In genomic region chr3:71725279-71725991, GRCh38 we compare ENCODE assay signal across 8 cellular contexts. TPM values are rescaled to one million over a fixed set of nuclear protein-coding genes. Genes with fewer than 3 reads are reported as not detected.
DNase-seq lines count a peak whose midpoint lies in the region; ATAC-seq and TF ChIP-seq lines count a peak whose summit lies in the region.

EIF4E3 (minus strand) TSS chr3:71725402; CDS start chr3:71725367, 35 bp downstream.

- peaks cover 0 to 1% of the 10 kb centered on the region in 2 donors for H3K36me3 Mint-ChIP-seq in stimulated activated naive B cell treated with anti-CD40 and anti-IgM and Interleukin-4, amounts not matched to agents 10 μg/mL and 1 μg/mL and 100 μg/mL, for 72 hours

- WGBS in lung, 2 donors = 3 to 7% methylated on average over 24 to 77 of the region's 77 CpGs

- DNase-seq in activated CD4-positive, CD25-positive, alpha-beta regulatory T cell treated with anti-CD3 and anti-CD28 coated beads, Interleukin-2, amount 50 U/mL, for 72 hours = peak; percentile 64
- DNase-seq in ecto neural progenitor cell (ENCODE audit: low spot score) (peak; percentile 66), lung (ENCODE audit: low spot score) (no peak), medulla oblongata (ENCODE audit: extremely low spot score) (no peak)
- no peak for DNase-seq in stimulated activated naive B cell treated with anti-CD40 and anti-IgM and Interleukin-4, amounts not matched to agents 10 μg/mL and 1 μg/mL and 100 μg/mL, for 72 hours

- H3K27me3 Mint-ChIP-seq in stimulated activated naive B cell treated with anti-CD40 and anti-IgM and Interleukin-4, amounts not matched to agents 10 μg/mL and 1 μg/mL and 100 μg/mL, for 72 hours = peaks cover 14 to 36% of the 10 kb centered on the region in 2 donors

- no peaks in the 10 kb centered on the region for H3K9me3 Mint-ChIP-seq in stimulated activated naive B cell treated with anti-CD40 and anti-IgM and Interleukin-4, amounts not matched to agents 10 μg/mL and 1 μg/mL and 100 μg/mL, for 72 hours

- peaks cover 59% of the 10 kb centered on the region for H3K27me3 ChIP-seq in ACC112 (ENCODE audit: insufficient read depth, low read length)
- no peaks in the 10 kb centered on the region for H3K27me3 ChIP-seq in lung (ENCODE audit: control insufficient read depth, insufficient read depth)

- H3K36me3 ChIP-seq in ACC112 (ENCODE audit: insufficient read depth, low read length) (no peaks in the 10 kb centered on the region), lung (ENCODE audit: control insufficient read depth in 2 of 2, insufficient read depth in 2 of 2, low read length in 2 of 2) (no peaks in the 10 kb centered on the region)

- no peaks in the 10 kb centered on the region for H3K79me2 ChIP-seq in ACC112 (ENCODE audit: control insufficient read depth, insufficient read depth, low read length, unreplicated experiment)

- no peaks in the 10 kb centered on the region for H3K9me3 ChIP-seq in lung (ENCODE audit: control insufficient read depth in 2 of 2, insufficient read depth in 1 of 2, low read length in 1 of 2)

- peak within 1 kb of the TSS; percentile 62 for H3K27ac Mint-ChIP-seq in stimulated activated naive B cell treated with anti-CD40 and anti-IgM and Interleukin-4, amounts not matched to agents 10 μg/mL and 1 μg/mL and 100 μg/mL, for 72 hours

- peaks cover 3% of the 10 kb centered on the region for H3K4me1 ChIP-seq in ACC112 (ENCODE audit: control insufficient read depth, insufficient read depth, low read length, unreplicated experiment)
- peaks cover 3 to 5% of the 10 kb centered on the region in 2 donors for H3K4me1 ChIP-seq in lung (ENCODE audit: control insufficient read depth in 2 of 2, insufficient read depth in 2 of 2, low read length in 2 of 2)

- peak within 1 kb of the TSS; percentile 84 for H2AFZ ChIP-seq in ACC112 (ENCODE audit: low read length, unreplicated experiment)

- H3K4me1 Mint-ChIP-seq in stimulated activated naive B cell treated with anti-CD40 and anti-IgM and Interleukin-4, amounts not matched to agents 10 μg/mL and 1 μg/mL and 100 μg/mL, for 72 hours = peaks cover 23 to 34% of the 10 kb centered on the region in 2 donors

- no peak for TF ChIP-seq CTCF in lung (IDR thresholded peaks at IDR 0.05; ENCODE audit: control extremely low read depth, extremely low read depth)

- H3K4me3 ChIP-seq in ACC112 (ENCODE audit: low read depth, low read length) (peak within 1 kb of the TSS; percentile 88), lung (peak within 1 kb of the TSS; percentile 71)

- H3K4me3 Mint-ChIP-seq in stimulated activated naive B cell treated with anti-CD40 and anti-IgM and Interleukin-4, amounts not matched to agents 10 μg/mL and 1 μg/mL and 100 μg/mL, for 72 hours = peak within 1 kb of the TSS; percentile 81 to 82

- peak; percentile 57 for ATAC-seq in GM18868 (IDR thresholded peaks at IDR 0.05; ENCODE audit: unreplicated experiment)
- peak; percentile 52 for ATAC-seq in HG03439 (IDR thresholded peaks at IDR 0.05; ENCODE audit: unreplicated experiment)
- ATAC-seq in lung (ENCODE audit: insufficient read depth, low FRiP score) = peak; percentile 54
- peak; percentile 67 to 68 for ATAC-seq in stimulated activated naive B cell treated with anti-CD40 and anti-IgM and Interleukin-4, amounts not matched to agents 10 μg/mL and 1 μg/mL and 100 μg/mL, for 72 hours (replicated peaks)

- H3K27ac ChIP-seq in ACC112 (ENCODE audit: low read depth, low read length) = no peak within 1 kb of the TSS
- peak within 1 kb of the TSS; percentile 91 to 93 for H3K27ac ChIP-seq in lung (ENCODE audit: low read depth in 1 of 2, low read length in 1 of 2)

RNA-seq across cellular contexts. Expression of gene EIF4E3, which starts in this region (rescaled TPM):
- total RNA-seq in lung = 10 to 100 TPM; 11.4 to 21.8 TPM
- polyA plus RNA-seq in lung = 10 to 100 TPM in 1 of 2 donors, 1 to 10 TPM in 1; 9.7 to 12.6 TPM

Comparison
In these comparisons a context has a peak if more than half of its experiments do, and no peak if none do; other contexts are left out.
1. DNase-seq: peak in activated CD4-positive, CD25-positive, alpha-beta regulatory T cell treated with anti-CD3 and anti-CD28 coated beads, Interleukin-2, amount 50 U/mL, for 72 hours (single experiment) and ecto neural progenitor cell (single experiment); none in lung (single experiment), stimulated activated naive B cell treated with anti-CD40 and anti-IgM and Interleukin-4, amounts not matched to agents 10 μg/mL and 1 μg/mL and 100 μg/mL, for 72 hours (single experiment) and medulla oblongata (single experiment).
2. Peak in every context shown above with its lines, with median percentiles within 50 percentile points of each other: ATAC-seq.